Comparison of ENCODE assay signal across 25 cellular contexts in genomic region chr11:27678242-27678641, GRCh38. TPM values are rescaled to one million over a fixed set of nuclear protein-coding genes. Genes with fewer than 3 reads are reported as not detected.
"Had no signal": no experiment of that assay in that cellular context is flagged by ENCODE, and none has a peak within 500 bp of the region (broad histone marks: within the 10 kb centered on the region; RNA-seq: fewer than 3 reads in every experiment).

No MANE protein-coding gene starts in this region.

- H3K4me3 ChIP-seq: breast epithelium, heart left ventricle, lower lobe of right lung, sigmoid colon, thoracic aorta, upper lobe of right lung had no signal

- H3K27ac ChIP-seq: breast epithelium, epithelial cell of prostate, heart left ventricle, lower lobe of right lung, sigmoid colon, thoracic aorta, upper lobe of right lung, VCaP had no signal

- H3K36me3 Mint-ChIP-seq: naive B cell had no signal

- H3K9me3 Mint-ChIP-seq: activated CD4-positive, alpha-beta T cell treated with anti-CD3 and anti-CD28 coated beads, Interleukin-2, amount 10 ng/mL, durations not matched to agents 7 days and 5 days; activated T-helper 1 cell treated with anti-CD3 and anti-CD28 coated beads, Interleukin-12 subunit alpha, Interleukin-12 subunit beta, Interleukin-2, Interleukin-4 antibody, amounts not matched to agents 30 ng/mL and 10 ng/mL and 1 ng/mL, durations not matched to agents 14 hours and 24 hours and 36 hours had no signal

- DNase-seq: activated CD4-positive, alpha-beta T cell treated with anti-CD3 and anti-CD28 coated beads, Interleukin-2, amount 10 ng/mL, durations not matched to agents 7 days and 5 days; activated CD4-positive, CD25-positive, alpha-beta regulatory T cell treated with anti-CD3 and anti-CD28 coated beads, Interleukin-2, amount 50 U/mL, for 72 hours; activated CD8-positive, alpha-beta T cell treated with anti-CD3 and anti-CD28 coated beads, Interleukin-2, amount 10 ng/mL, durations not matched to agents 7 days and 5 days; activated gamma-delta T cell; aorta; cerebellar nuclear complex; cortex of kidney; heart left ventricle; lower lobe of right lung; naive B cell; occipital lobe; posterior cingulate gyrus; sigmoid colon; stimulated activated CD4-positive, alpha-beta T cell treated with anti-CD3 and anti-CD28 coated beads, Interleukin-4, amount 100 ng/mL, for 24 hours; stimulated activated naive CD4-positive, alpha-beta T cell treated with Interleukin-2 at 50 U/mL for 16 hours; upper lobe of right lung had no signal

- H3K27me3 ChIP-seq: breast epithelium, heart left ventricle, sigmoid colon, upper lobe of right lung had no signal

- ATAC-seq: activated CD8-positive, alpha-beta T cell treated with anti-CD3 and anti-CD28 coated beads, Interleukin-2, amount 10 ng/mL, durations not matched to agents 7 days and 5 days; heart left ventricle; left lobe of liver; lower lobe of right lung; upper lobe of right lung had no signal

- H3K9me3 ChIP-seq: lower lobe of right lung, sigmoid colon, thoracic aorta, upper lobe of right lung had no signal

- H3K36me3 ChIP-seq: breast epithelium, heart left ventricle, lower lobe of right lung, sigmoid colon, thoracic aorta, upper lobe of right lung had no signal

- H3K27ac Mint-ChIP-seq: activated CD4-positive, alpha-beta T cell treated with anti-CD3 and anti-CD28 coated beads, Interleukin-2, amount 10 ng/mL, durations not matched to agents 7 days and 5 days; activated CD8-positive, alpha-beta T cell treated with anti-CD3 and anti-CD28 coated beads, Interleukin-2, amount 10 ng/mL, durations not matched to agents 7 days and 5 days; activated naive CD4-positive, alpha-beta T cell treated with anti-CD3 and anti-CD28 coated beads, Interleukin-2, amount 50 U/mL, for 24 hours; activated T-helper 1 cell treated with anti-CD3 and anti-CD28 coated beads, Interleukin-12 subunit alpha, Interleukin-12 subunit beta, Interleukin-2, Interleukin-4 antibody, amounts not matched to agents 30 ng/mL and 10 ng/mL and 1 ng/mL, durations not matched to agents 14 hours and 24 hours and 36 hours had no signal

- H3K27me3 Mint-ChIP-seq: activated CD4-positive, alpha-beta T cell treated with anti-CD3 and anti-CD28 coated beads, Interleukin-2, amount 10 ng/mL, durations not matched to agents 7 days and 5 days; activated naive CD4-positive, alpha-beta T cell treated with anti-CD3 and anti-CD28 coated beads, Interleukin-2, amount 50 U/mL, for 24 hours; naive B cell had no signal

- H3K4me3 Mint-ChIP-seq: activated CD4-positive, alpha-beta T cell treated with anti-CD3 and anti-CD28 coated beads, Interleukin-2, amount 10 ng/mL, durations not matched to agents 7 days and 5 days; activated CD8-positive, alpha-beta T cell treated with anti-CD3 and anti-CD28 coated beads, Interleukin-2, amount 10 ng/mL, durations not matched to agents 7 days and 5 days; activated naive CD4-positive, alpha-beta T cell treated with anti-CD3 and anti-CD28 coated beads, Interleukin-2, amount 50 U/mL, for 24 hours; activated T-helper 1 cell treated with anti-CD3 and anti-CD28 coated beads, Interleukin-12 subunit alpha, Interleukin-12 subunit beta, Interleukin-2, Interleukin-4 antibody, amounts not matched to agents 30 ng/mL and 10 ng/mL and 1 ng/mL, durations not matched to agents 14 hours and 24 hours and 36 hours; naive B cell had no signal

- H3K4me1 ChIP-seq: breast epithelium, lower lobe of right lung, sigmoid colon, upper lobe of right lung had no signal

- H3K4me1 Mint-ChIP-seq: activated CD4-positive, alpha-beta T cell treated with anti-CD3 and anti-CD28 coated beads, Interleukin-2, amount 10 ng/mL, durations not matched to agents 7 days and 5 days; activated naive CD4-positive, alpha-beta T cell treated with anti-CD3 and anti-CD28 coated beads, Interleukin-2, amount 50 U/mL, for 24 hours; naive B cell had no signal

RNA-seq across cellular contexts. Expression of gene BDNF, which starts 22.0 kb away (rescaled TPM):
- total RNA-seq: activated CD4-positive, alpha-beta T cell treated with anti-CD3 and anti-CD28 coated beads, Interleukin-2, amount 10 ng/mL, durations not matched to agents 7 days and 5 days; activated CD8-positive, alpha-beta T cell treated with anti-CD3 and anti-CD28 coated beads, Interleukin-2, amount 10 ng/mL, durations not matched to agents 7 days and 5 days; activated T-helper 1 cell treated with anti-CD3 and anti-CD28 coated beads, Interleukin-12 subunit alpha, Interleukin-12 subunit beta, Interleukin-2, Interleukin-4 antibody, amounts not matched to agents 30 ng/mL and 10 ng/mL and 1 ng/mL, durations not matched to agents 14 hours and 24 hours and 36 hours; T-helper 2 cell treated with Interferon-gamma antibody and Interleukin-4, amounts not matched to agents 100 ng/mL and 5 ng/mL, for 36 hours had no signal
- polyA plus RNA-seq: neural cell had no signal
